17 cellular contexts compared by ENCODE assay signal in genomic region chr3:14822875-14823807, GRCh38. TPM values are rescaled to one million over a fixed set of nuclear protein-coding genes. Genes with fewer than 3 reads are reported as not detected.
DNase-seq lines count a peak whose midpoint lies in the region; ATAC-seq and TF ChIP-seq lines count a peak whose summit lies in the region.
"Had no signal": no experiment of that assay in that cellular context is flagged by ENCODE, and none has a peak within 500 bp of the region (broad histone marks: within the 10 kb centered on the region; RNA-seq: fewer than 3 reads in every experiment).

No MANE protein-coding gene starts in this region.

- no peak overlapping the region for H3K4me3 ChIP-seq in gastroesophageal sphincter
- no peak overlapping the region for H3K4me3 ChIP-seq in stomach
- H3K4me3 ChIP-seq: GM23248, Peyer's patch, skin epidermis had no signal

- no peaks in the 10 kb centered on the region for H3K9me3 ChIP-seq in gastroesophageal sphincter
- no peaks in the 10 kb centered on the region for H3K9me3 ChIP-seq in stomach
- H3K9me3 ChIP-seq: Peyer's patch had no signal

- H3K36me3 Mint-ChIP-seq in progenitor cell of endocrine pancreas (ENCODE audit: insufficient read depth): no peaks in the 10 kb centered on the region

- peaks cover 13% of the 10 kb centered on the region for H3K27me3 ChIP-seq in gastroesophageal sphincter
- H3K27me3 ChIP-seq in stomach: peaks cover 0 to 28% (median 0%) of the 10 kb centered on the region in 3 donors
- H3K27me3 ChIP-seq: Peyer's patch had no signal

- H3K36me3 ChIP-seq in gastroesophageal sphincter (peaks cover 0 to 25% of the 10 kb centered on the region in 2 donors), stomach (peaks cover 0 to 24% (median 19%) of the 10 kb centered on the region in 4 donors)

- H3K27ac ChIP-seq in gastroesophageal sphincter (peak overlapping the region in 1 of 4 donors; percentile 47), stomach (peak overlapping the region in 2 of 5 donors; percentile 37 to 60)
- H3K27ac ChIP-seq: GM23248, KMS-11 had no signal

- TF ChIP-seq CTCF in gastroesophageal sphincter (IDR thresholded peaks at IDR 0.05) (no peak), progenitor cell of endocrine pancreas (IDR thresholded peaks at IDR 0.05; ENCODE audit: unreplicated experiment) (no peak), stomach (IDR thresholded peaks at IDR 0.05) (no peak)

- peak; percentile 9 for DNase-seq in NCI-H1105 treated with DMSO at 0.1 percent for 48 hours (lab: John Stamatoyannopoulos, UW)
- no peak for DNase-seq in NCI-H1105 (lab: John Stamatoyannopoulos, UW)
- DNase-seq in NCI-H526 treated with DMSO at 0.1 percent for 48 hours (lab: John Stamatoyannopoulos, UW): peak; percentile 55
- no peak for DNase-seq in progenitor cell of endocrine pancreas (ENCODE audit: low spot score, unreplicated experiment)
- no peak for DNase-seq in NCI-H146 (lab: John Stamatoyannopoulos, UW)
- no peak for DNase-seq in central memory CD4-positive, alpha-beta T cell
- DNase-seq in stomach: no peak
- DNase-seq: activated CD4-positive, alpha-beta T cell treated with anti-CD3 and anti-CD28 coated beads, Interleukin-2, amount 10 ng/mL, durations not matched to agents 24 days and 14 days; activated T-cell treated with anti-CD3 and anti-CD28 coated beads, Interleukin-2, amount 50 U/mL, for 4 hours; GM23248; NCI-H2171 treated with DMSO at 0.1 percent for 48 hours; Peyer's patch; T-helper 2 cell had no signal

- WGBS in gastroesophageal sphincter (ENCODE audit: low coverage in 1 of 2), 2 donors: 44 to 53% methylated on average over 6 to 10 of the region's 12 CpGs
- WGBS in stomach, 5 donors: 28 to 36% (median 33%) methylated on average over 12 of the region's 12 CpGs

- intact Hi-C loops in stomach (cut with DNase I; ENCODE audit: low total_unique reads): no loop called here

- H3K4me1 ChIP-seq in gastroesophageal sphincter (peaks cover 0 to 29% (median 0%) of the 10 kb centered on the region in 3 donors), stomach (peaks cover 0 to 14% (median 8%) of the 10 kb centered on the region in 4 donors)
- H3K4me1 ChIP-seq: Peyer's patch had no signal

- ATAC-seq in gastroesophageal sphincter: peak; percentile 36
- ATAC-seq: activated T-cell treated with anti-CD3 and anti-CD28 coated beads, Interleukin-2, amount 50 U/mL, for 4 hours had no signal

- TF ChIP-seq EP300 in gastroesophageal sphincter (IDR thresholded peaks at IDR 0.05) (no peak), stomach (IDR thresholded peaks at IDR 0.05) (no peak)

- H3K27me3 Mint-ChIP-seq in progenitor cell of endocrine pancreas: peaks cover 36% of the 10 kb centered on the region

- H3K9me3 Mint-ChIP-seq in progenitor cell of endocrine pancreas (ENCODE audit: low read depth): no peaks in the 10 kb centered on the region
- H3K9me3 Mint-ChIP-seq: activated CD4-positive, alpha-beta T cell treated with anti-CD3 and anti-CD28 coated beads, Interleukin-2, amount 10 ng/mL, durations not matched to agents 24 days and 14 days; activated T-cell treated with anti-CD3 and anti-CD28 coated beads, Interleukin-2, amount 50 U/mL, for 4 hours had no signal

- H3K4me3 Mint-ChIP-seq in progenitor cell of endocrine pancreas (ENCODE audit: low read depth): peak overlapping the region; percentile 20
- H3K4me3 Mint-ChIP-seq: activated CD4-positive, alpha-beta T cell treated with anti-CD3 and anti-CD28 coated beads, Interleukin-2, amount 10 ng/mL, durations not matched to agents 24 days and 14 days; activated T-cell treated with anti-CD3 and anti-CD28 coated beads, Interleukin-2, amount 50 U/mL, for 4 hours had no signal

- H3K27ac Mint-ChIP-seq in progenitor cell of endocrine pancreas: no peak overlapping the region
- H3K27ac Mint-ChIP-seq: activated CD4-positive, alpha-beta T cell treated with anti-CD3 and anti-CD28 coated beads, Interleukin-2, amount 10 ng/mL, durations not matched to agents 24 days and 14 days had no signal

- TF ChIP-seq POLR2A in gastroesophageal sphincter (IDR thresholded peaks at IDR 0.05) (no peak), stomach (IDR thresholded peaks at IDR 0.05) (no peak)

- peaks cover 10% of the 10 kb centered on the region for H3K4me1 Mint-ChIP-seq in progenitor cell of endocrine pancreas (ENCODE audit: low read depth)
- H3K4me1 Mint-ChIP-seq: activated CD4-positive, alpha-beta T cell treated with anti-CD3 and anti-CD28 coated beads, Interleukin-2, amount 10 ng/mL, durations not matched to agents 24 days and 14 days had no signal

RNA-seq across cellular contexts. Expression of gene FGD5, which starts 4.4 kb away (rescaled TPM):
- total RNA-seq in gastroesophageal sphincter (10 to 100 TPM; 16.1 to 18.7 (median 17.3) TPM), progenitor cell of endocrine pancreas (0.09 and 0.17 TPM in 2 replicates), stomach (10 to 100 TPM in 3 of 5 donors, 1 to 10 TPM in 2; 1.2 to 34.1 (median 13.3) TPM)
- polyA plus RNA-seq in stomach: 1 to 10 TPM; 2.7 to 9.5 (median 8.5) TPM
- total RNA-seq: A172, GM23248 had no signal
- polyA plus RNA-seq: GM23248 had no signal

Comparison
In these comparisons a context has a peak if more than half of its experiments do, and no peak if none do; other contexts are left out.
1. DNase-seq: peak in NCI-H1105 treated with DMSO at 0.1 percent for 48 hours (single experiment) and NCI-H526 treated with DMSO at 0.1 percent for 48 hours (single experiment); none in NCI-H1105 (single experiment), progenitor cell of endocrine pancreas (single experiment), NCI-H146 (single experiment), central memory CD4-positive, alpha-beta T cell (single experiment) and stomach (single experiment).